ENCODE assay signal across 1 cellular context in genomic region chr19:32866564-32867265, GRCh38.
TF ChIP-seq lines count a peak whose summit lies in the region.

No MANE protein-coding gene starts in this region.

TF ChIP-seq in GM23338, 12 proteins besides CTCF, POLR2A, EP300 and RAD21 (continued from another document):
- TF ChIP-seq ZNF462 (CRISPR knock-in tag; IDR thresholded peaks at IDR 0.05) (no peak), EZH2 (IDR thresholded peaks at IDR 0.05; ENCODE audit: low read depth, unreplicated experiment) (no peak), REST (IDR thresholded peaks at IDR 0.05; ENCODE audit: unreplicated experiment) (no peak), CREB1 (CRISPR knock-in tag; IDR thresholded peaks at IDR 0.05; ENCODE audit: low read depth) (no peak), NANOG (IDR thresholded peaks at IDR 0.05; ENCODE audit: borderline replicate concordance) (no peak), ZNF114 (CRISPR knock-in tag; IDR thresholded peaks at IDR 0.05) (no peak), ZNF331 (CRISPR knock-in tag; IDR thresholded peaks at IDR 0.05; ENCODE audit: low read depth) (no peak), STAT1 (IDR thresholded peaks at IDR 0.05; ENCODE audit: unreplicated experiment) (no peak), ETS1 (IDR thresholded peaks at IDR 0.05) (no peak)
TF ChIP-seq in GM23338: peak in this region for 0.
